8 cellular contexts compared by ENCODE assay signal in genomic region chr2:221572821-221573429, GRCh38. TPM values are rescaled to one million over a fixed set of nuclear protein-coding genes. Genes with fewer than 3 reads are reported as not detected.
DNase-seq lines count a peak whose midpoint lies in the region; ATAC-seq and TF ChIP-seq lines count a peak whose summit lies in the region.

No MANE protein-coding gene starts in this region.

- peaks cover 47% of the 10 kb centered on the region for H3K27me3 Mint-ChIP-seq in CD4-positive, alpha-beta T cell
- peaks cover 40 to 53% of the 10 kb centered on the region in 2 donors for H3K27me3 Mint-ChIP-seq in T-cell
- H3K27me3 Mint-ChIP-seq in immature natural killer cell (ENCODE audit: low read depth in 3 of 3) = peaks cover 19 to 40% (median 31%) of the 10 kb centered on the region in 3 donors

- H3K27ac Mint-ChIP-seq in CD4-positive, alpha-beta T cell = peak overlapping the region; percentile 78
- H3K27ac Mint-ChIP-seq in T-cell = peak overlapping the region; percentile 65 to 71
- H3K27ac Mint-ChIP-seq in immature natural killer cell = peak overlapping the region; percentile 54 to 95 (median 87)

- H3K4me1 Mint-ChIP-seq in CD4-positive, alpha-beta T cell (ENCODE audit: low read depth) = peaks cover 38% of the 10 kb centered on the region
- peaks cover 35 to 43% (median 35%) of the 10 kb centered on the region in 3 donors for H3K4me1 Mint-ChIP-seq in T-cell
- H3K4me1 Mint-ChIP-seq in immature natural killer cell = peaks cover 33 to 45% of the 10 kb centered on the region in 2 donors

- H3K4me3 Mint-ChIP-seq in CD4-positive, alpha-beta T cell = peak overlapping the region; percentile 92
- H3K4me3 Mint-ChIP-seq in T-cell = peak overlapping the region; percentile 88 to 96 (median 92)
- H3K4me3 Mint-ChIP-seq in immature natural killer cell = peak overlapping the region; percentile 87 to 93 (median 91)

- intact Hi-C loops in CD4-positive, alpha-beta T cell (cut with DNase I, micrococcal nuclease) = loop anchor here (1.0 to 10.0 kb wide), 8 partner anchors 55 to 1836 kb away; no protein-coding TSS in a partner anchor

- ATAC-seq in CD4-positive, alpha-beta T cell (ENCODE audit: poor library complexity) = peak; percentile 2
- ATAC-seq in GM19397 (IDR thresholded peaks at IDR 0.05; ENCODE audit: unreplicated experiment) = peak; percentile 24
- peak; percentile 33 for ATAC-seq in HG03432 (IDR thresholded peaks at IDR 0.05; ENCODE audit: unreplicated experiment)
- peak; percentile 13 to 22 (median 18) for ATAC-seq in T-cell (replicated peaks in 1 of 4)

- no peaks in the 10 kb centered on the region for H3K9me3 Mint-ChIP-seq in CD4-positive, alpha-beta T cell
- H3K9me3 Mint-ChIP-seq in T-cell (no peaks in the 10 kb centered on the region), immature natural killer cell (no peaks in the 10 kb centered on the region)

- CTCF ChIA-PET in CD4-positive, alpha-beta T cell (lab: Charles Lee) = interaction anchor here (0.8 to 3.4 kb wide), 11 partner anchors 8 to 886 kb away, joined by 3 to 28 read pairs (median 4); no protein-coding TSS in a partner anchor
- CTCF ChIA-PET in T-cell (lab: Charles Lee) = interaction anchor here (0.5 to 2.2 kb wide), 18 partner anchors 9 to 1975 kb away, joined by 3 to 19 read pairs (median 4); no protein-coding TSS in a partner anchor

- H3K36me3 Mint-ChIP-seq in CD4-positive, alpha-beta T cell (ENCODE audit: low read depth) = peaks cover 31% of the 10 kb centered on the region
- peaks cover 11% of the 10 kb centered on the region for H3K36me3 Mint-ChIP-seq in T-cell
- H3K36me3 Mint-ChIP-seq in immature natural killer cell = peaks cover 4 to 6% (median 4%) of the 10 kb centered on the region in 3 donors

- TF ChIP-seq CTCF in CD4-positive, alpha-beta T cell (IDR thresholded peaks at IDR 0.05) = no peak

- H3K27ac ChIP-seq in CD4-positive, alpha-beta T cell (ENCODE audit: low read depth, low read length) = peak overlapping the region; percentile 17

- POLR2A ChIA-PET in CD4-positive, alpha-beta T cell (lab: Charles Lee) = interaction anchor here (0.6 to 3.9 kb wide), 9 partner anchors 25 to 887 kb away, joined by 3 to 106 read pairs (median 5); no protein-coding TSS in a partner anchor
- POLR2A ChIA-PET in T-cell (lab: Charles Lee) = interaction anchor here (0.5 to 2.8 kb wide), 3 partner anchors 55 to 298 kb away, joined by 3 to 34 read pairs (median 4); no protein-coding TSS in a partner anchor

- in situ Hi-C loops in T47D (cut with HindIII; ENCODE audit: low pct_unique_long_range_greater_than_20kb, low sequenced_read_pairs) = no loop called here

- peak in 7 of 10 experiments; percentile 4 to 45 (median 12) for DNase-seq in CD4-positive, alpha-beta T cell
- peak in 17 of 34 experiments; percentile 1 to 35 (median 12) for DNase-seq in T-cell
- DNase-seq in T47D (ENCODE audit: low read depth in 1 of 2, low spot score in 1 of 2) = peak; percentile 36 to 44
- no peak for DNase-seq in immature natural killer cell
- peak; percentile 8 to 29 for DNase-seq in stimulated activated CD4-positive, alpha-beta T cell treated with anti-CD3 and anti-CD28 coated beads, Interleukin-1b, Interleukin-23, amount 100 ng/mL, for 4 hours (ENCODE audit: low read depth in 2 of 2)
- no peak for DNase-seq in T1000 (lab: John Stamatoyannopoulos, UW)

- H3K27me3 ChIP-seq in CD4-positive, alpha-beta T cell (ENCODE audit: control insufficient read depth, insufficient read depth, low read length) = peaks cover 60% of the 10 kb centered on the region

- H3K9me3 ChIP-seq in CD4-positive, alpha-beta T cell (ENCODE audit: control insufficient read depth, low read length) = no peaks in the 10 kb centered on the region

RNA-seq across cellular contexts. Expression of gene EPHA4, which starts 0.8 kb away (rescaled TPM):
- 10 to 100 TPM; 85.7 to 86.5 TPM for total RNA-seq in CD4-positive, alpha-beta T cell
- 10 to 100 TPM; 47.2 to 93.9 (median 58.0) TPM for total RNA-seq in T-cell
- 10 to 100 TPM in 2 of 3 donors, 1 to 10 TPM in 1; 6.7 to 18.0 (median 14.2) TPM for polyA plus RNA-seq in immature natural killer cell

Comparison
In these comparisons a context has a peak if more than half of its experiments do, and no peak if none do; other contexts are left out.
1. DNase-seq: peak in CD4-positive, alpha-beta T cell (7 of 10), T47D (2 of 2) and stimulated activated CD4-positive, alpha-beta T cell treated with anti-CD3 and anti-CD28 coated beads, Interleukin-1b, Interleukin-23, amount 100 ng/mL, for 4 hours (2 of 2); none in immature natural killer cell (0 of 3) and T1000 (single experiment).
2. Peak in every context shown above with its lines, with median percentiles within 50 percentile points of each other: ATAC-seq, H3K27ac Mint-ChIP-seq and H3K4me3 Mint-ChIP-seq.